Comparison of ENCODE assay signal across 18 cellular contexts in the genomic region with DNA sequence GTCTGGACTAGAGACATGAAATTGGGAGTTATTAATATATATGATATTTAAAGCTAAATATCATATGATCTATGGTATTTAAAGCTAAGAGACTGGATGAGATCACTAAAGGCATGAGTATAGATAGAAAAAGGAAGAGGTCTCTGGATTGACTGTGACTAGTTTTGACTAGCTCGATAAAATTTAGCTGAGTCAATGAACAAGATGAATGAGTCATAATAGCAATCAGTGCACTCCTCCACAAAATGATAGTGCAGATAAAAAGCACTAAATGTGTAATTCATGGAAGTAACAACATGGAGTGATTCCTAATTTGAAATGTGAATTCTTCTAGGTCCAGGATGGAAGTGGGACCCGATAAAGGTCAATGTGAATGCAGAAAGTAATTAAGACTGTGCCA.
"Had no signal": no experiment of that assay in that cellular context is flagged by ENCODE, and none has a peak within 500 bp of the region (broad histone marks: within the 10 kb centered on the region; RNA-seq: fewer than 3 reads in every experiment).

No MANE protein-coding gene starts in this region.

- H3K4me1 ChIP-seq: left ventricle myocardium inferior, thyroid gland had no signal

- H3K9me3 ChIP-seq: body of pancreas, mucosa of descending colon, pancreas, thyroid gland had no signal

- DNase-seq: activated B cell treated with CpG ODN at 0.5 μM for 24 hours; activated CD4-positive, alpha-beta T cell treated with anti-CD3 and anti-CD28 coated beads for 48 hours; activated CD8-positive, alpha-beta memory T cell treated with anti-CD3 and anti-CD28 coated beads, Interleukin-2, amount 50 U/mL, for 4 hours; activated CD8-positive, alpha-beta T cell treated with anti-CD3 and anti-CD28 coated beads, Interleukin-2, amount 10 ng/mL, durations not matched to agents 7 days and 5 days; activated effector memory CD4-positive, alpha-beta T cell treated with anti-CD3 and anti-CD28 coated beads, Interleukin-2, amount 50 U/mL, for 16 hours; activated T-cell treated with anti-CD3 and anti-CD28 coated beads, Interleukin-2, amount 50 U/mL, for 48 hours; body of pancreas; glutamatergic neuron; hypothalamus; left ventricle myocardium inferior; mucosa of descending colon; naive thymus-derived CD4-positive, alpha-beta T cell; pancreas; T-helper 2 cell; thyroid gland had no signal

- FAIRE-seq: pancreas, TTC549, urothelium cell line had no signal

- ATAC-seq: activated CD8-positive, alpha-beta T cell treated with anti-CD3 and anti-CD28 coated beads, Interleukin-2, amount 10 ng/mL, durations not matched to agents 7 days and 5 days; body of pancreas; mucosa of descending colon; naive thymus-derived CD4-positive, alpha-beta T cell; pancreas; stimulated activated memory B cell treated with anti-CD40 and anti-IgM and Interleukin-4, amounts not matched to agents 10 μg/mL and 1 μg/mL and 100 μg/mL, for 72 hours had no signal

- H3K4me3 ChIP-seq: body of pancreas, left ventricle myocardium inferior, mucosa of descending colon, pancreas, thyroid gland had no signal

- H3K36me3 ChIP-seq: left ventricle myocardium inferior, pancreas, thyroid gland had no signal

- H3K27me3 ChIP-seq: body of pancreas, pancreas, thyroid gland had no signal
